Comparison of ENCODE assay signal across 14 cellular contexts in genomic region chr17:73042809-73043685, GRCh38. TPM values are rescaled to one million over a fixed set of nuclear protein-coding genes. Genes with fewer than 3 reads are reported as not detected.
DNase-seq lines count a peak whose midpoint lies in the region; ATAC-seq and TF ChIP-seq lines count a peak whose summit lies in the region.
"Had no signal": no experiment of that assay in that cellular context is flagged by ENCODE, and none has a peak within 500 bp of the region (broad histone marks: within the 10 kb centered on the region; RNA-seq: fewer than 3 reads in every experiment).

No MANE protein-coding gene starts in this region.

- peak in 1 of 2 experiments; percentile 33; a peak in 1 of 4 replicates for TF ChIP-seq EP300 in SK-N-SH (IDR thresholded peaks at IDR 0.05; ENCODE audit: borderline replicate concordance in 1 of 2, low read depth in 1 of 2, low read length in 1 of 2)

- POLR2A ChIA-PET in SK-N-SH (lab: Yijun Ruan, JAX) = no interaction called here

- H3K27ac ChIP-seq in SK-N-SH (ENCODE audit: low read depth in 2 of 2, low read length in 1 of 2) (peak overlapping the region; percentile 58 to 78), neural progenitor cell (no peak overlapping the region)
- H3K27ac ChIP-seq: PC-9, prostate gland had no signal

- WGBS in SK-N-SH (ENCODE audit: low lambda C conversion rate) = 47% methylated on average over 7 of the region's 7 CpGs

- H3K27me3 ChIP-seq in SK-N-SH (ENCODE audit: insufficient read depth) (no peaks in the 10 kb centered on the region), neural progenitor cell (no peaks in the 10 kb centered on the region)

- H3K9me3 Mint-ChIP-seq in neural progenitor cell = peaks cover 9% of the 10 kb centered on the region

- H3K4me1 ChIP-seq in SK-N-SH (ENCODE audit: control insufficient read depth in 1 of 2, insufficient read depth in 2 of 2, low read depth in 1 of 2, low read length in 1 of 2) (peaks cover 9 to 18% of the 10 kb centered on the region in 2 experiments; a peak in 3 of 4 replicates), neural progenitor cell (no peaks in the 10 kb centered on the region)
- H3K4me1 ChIP-seq: prostate gland had no signal

- H3K4me1 Mint-ChIP-seq in neural progenitor cell (no peaks in the 10 kb centered on the region), T-helper 17 cell (peaks cover 3% of the 10 kb centered on the region)

- H3K27ac Mint-ChIP-seq in neural progenitor cell (no peak overlapping the region), T-helper 17 cell (no peak overlapping the region)
- H3K27ac Mint-ChIP-seq: activated T-cell treated with anti-CD3 and anti-CD28 coated beads, Interleukin-2, amount 50 U/mL, for 24 hours; stimulated activated naive CD8-positive, alpha-beta T cell treated with anti-CD3 and anti-CD28 coated beads, Interleukin-15, Interleukin-2, amounts not matched to agents 100 ng/mL and 50 ng/mL, for 24 hours had no signal

- H3K9ac ChIP-seq in SK-N-SH = no peak overlapping the region; the same call in 1 of the 2 replicates
- no peak overlapping the region for H3K9ac ChIP-seq in neural progenitor cell

- 0 out of 2 replicates have a peak, but pooled peaks have one; percentile 2 for TF ChIP-seq RAD21 in SK-N-SH (IDR thresholded peaks at IDR 0.05; ENCODE audit: low read length)

- H3K4me3 Mint-ChIP-seq in neural progenitor cell = no peak overlapping the region
- H3K4me3 Mint-ChIP-seq in T-helper 17 cell = no peak overlapping the region
- H3K4me3 Mint-ChIP-seq: activated T-cell treated with anti-CD3 and anti-CD28 coated beads, Interleukin-2, amount 50 U/mL, for 24 hours; stimulated activated naive CD8-positive, alpha-beta T cell treated with anti-CD3 and anti-CD28 coated beads, Interleukin-15, Interleukin-2, amounts not matched to agents 100 ng/mL and 50 ng/mL, for 24 hours had no signal

- H4K20me1 ChIP-seq in SK-N-SH (ENCODE audit: insufficient read depth) (peaks cover 4% of the 10 kb centered on the region; the same call in 1 of the 2 replicates), neural progenitor cell (ENCODE audit: low read depth) (no peaks in the 10 kb centered on the region)

- peak overlapping the region in 1 of 2 experiments; percentile 16; a peak in 1 of 4 replicates for H3K4me3 ChIP-seq in SK-N-SH (ENCODE audit: low read depth in 2 of 2, low read length in 1 of 2)
- H3K4me3 ChIP-seq in fibroblast of pulmonary artery (replicated peaks; ENCODE audit: low read depth, low read length) = no peak overlapping the region
- H3K4me3 ChIP-seq in neural progenitor cell = no peak overlapping the region
- H3K4me3 ChIP-seq: PC-9, prostate gland had no signal

- TF ChIP-seq CTCF in SK-N-SH (IDR thresholded peaks at IDR 0.05) = no peak
- no peak for TF ChIP-seq CTCF in fibroblast of pulmonary artery (IDR thresholded peaks at IDR 0.05; ENCODE audit: low read length, missing control alignments)
- TF ChIP-seq CTCF in neural progenitor cell (IDR thresholded peaks at IDR 0.05) = no peak

- no peaks in the 10 kb centered on the region for H3K9me2 ChIP-seq in SK-N-SH

- H2AFZ ChIP-seq in SK-N-SH (ENCODE audit: low read depth) (no peak overlapping the region), neural progenitor cell (replicated peaks) (no peak overlapping the region)
- H2AFZ ChIP-seq: PC-9 had no signal

- H3K4me2 ChIP-seq in SK-N-SH (peak overlapping the region; percentile 61; the same call in 1 of the 2 replicates), neural progenitor cell (no peak overlapping the region)
- H3K4me2 ChIP-seq: PC-9 had no signal

- no peak for ATAC-seq in T-helper 17 cell
- no peak for ATAC-seq in GM18907 (IDR thresholded peaks at IDR 0.05; ENCODE audit: unreplicated experiment)

- H3K27me3 Mint-ChIP-seq in neural progenitor cell (ENCODE audit: insufficient read depth, low read depth) = peaks cover 7% of the 10 kb centered on the region
- no peaks in the 10 kb centered on the region for H3K27me3 Mint-ChIP-seq in T-helper 17 cell
- H3K27me3 Mint-ChIP-seq: activated T-cell treated with anti-CD3 and anti-CD28 coated beads, Interleukin-2, amount 50 U/mL, for 24 hours; stimulated activated naive CD8-positive, alpha-beta T cell treated with anti-CD3 and anti-CD28 coated beads, Interleukin-15, Interleukin-2, amounts not matched to agents 100 ng/mL and 50 ng/mL, for 24 hours had no signal

- H3F3A ChIP-seq in SK-N-SH (replicated peaks; ENCODE audit: insufficient read depth) (peaks cover 27% of the 10 kb centered on the region), neural progenitor cell (ENCODE audit: low read depth) (no peaks in the 10 kb centered on the region)

- H3K79me2 ChIP-seq in SK-N-SH (ENCODE audit: insufficient read depth) = no peaks in the 10 kb centered on the region
- H3K79me2 ChIP-seq in neural progenitor cell (ENCODE audit: low read depth) = no peaks in the 10 kb centered on the region

- H3K9me3 ChIP-seq in SK-N-SH (peaks cover 10% of the 10 kb centered on the region; the same call in 1 of the 2 replicates), neural progenitor cell (ENCODE audit: low read depth) (no peaks in the 10 kb centered on the region), T-helper 17 cell (ENCODE audit: control insufficient read depth, low read length, poor library complexity, severe bottlenecking) (no peaks in the 10 kb centered on the region)
- H3K9me3 ChIP-seq: prostate gland had no signal

- DNase-seq in GM03348 (ENCODE audit: low spot score) = peak; percentile 61
- DNase-seq in SK-N-SH = peak; percentile 47
- DNase-seq in fibroblast of pulmonary artery (ENCODE audit: low read depth) = peak; percentile 89
- DNase-seq in pons (ENCODE audit: low spot score) = peak; percentile 61
- no peak for DNase-seq in neural progenitor cell (ENCODE audit: low spot score)
- DNase-seq in T-helper 17 cell = no peak
- DNase-seq in kidney tubule cell (ENCODE audit: low spot score) = no peak
- DNase-seq: activated T-cell treated with anti-CD3 and anti-CD28 coated beads, Interleukin-2, amount 50 U/mL, for 24 hours; NCI-H1092; PC-9; stimulated activated CD4-positive, alpha-beta T cell treated with anti-CD3 and anti-CD28 coated beads, Interleukin-4, amount 100 ng/mL, for 4 hours had no signal

- H3K36me3 Mint-ChIP-seq in neural progenitor cell (no peaks in the 10 kb centered on the region), T-helper 17 cell (ENCODE audit: low read depth) (peaks cover 1% of the 10 kb centered on the region)

- CTCF ChIA-PET in SK-N-SH (lab: Yijun Ruan, JAX) = interaction anchor here (0.9 to 3.6 kb wide), 9 partner anchors 13 to 486 kb away, joined by 3 to 12 read pairs (median 4); partner anchors contain the start of gene SLC39A11

- peaks cover 0 to 7% of the 10 kb centered on the region in 2 experiments for H3K36me3 ChIP-seq in SK-N-SH (replicated peaks in 1 of 2; ENCODE audit: control insufficient read depth in 1 of 2, insufficient read depth in 2 of 2, low read length in 1 of 2)
- no peaks in the 10 kb centered on the region for H3K36me3 ChIP-seq in neural progenitor cell
- H3K36me3 ChIP-seq: prostate gland had no signal

TF ChIP-seq in SK-N-SH, 30 proteins besides CTCF, POLR2A, EP300 and RAD21:
- TF ChIP-seq RFX5 (IDR thresholded peaks at IDR 0.05; ENCODE audit: low read length) (no peak), PBX3 (IDR thresholded peaks at IDR 0.05) (peak; percentile 29; the same call in 1 of the 2 replicates), CHD2 (IDR thresholded peaks at IDR 0.05; ENCODE audit: low read length, partially characterized antibody) (peak; percentile 13), USF1 (IDR thresholded peaks at IDR 0.05; ENCODE audit: borderline replicate concordance, low read depth) (peak; percentile 52; the same call in 1 of the 2 replicates), JUND (IDR thresholded peaks at IDR 0.05) (peak; percentile 4; the same call in 1 of the 2 replicates), TCF12 (IDR thresholded peaks at IDR 0.05) (peak; percentile 24), RXRA (IDR thresholded peaks at IDR 0.05; ENCODE audit: borderline replicate concordance, low read depth) (no peak)

RNA-seq across cellular contexts. Expression of gene SLC39A11, which starts 49.4 kb away (rescaled TPM):
- 23.5 and 23.7 TPM in 2 replicates for polyA plus RNA-seq in SK-N-SH (2012; rRNA removed)
- polyA plus RNA-seq in SK-N-SH (2012; cell fraction: cytosol; rRNA removed) = 18.3 and 21.7 TPM in 2 replicates
- polyA plus RNA-seq in SK-N-SH (2012; cell fraction: nucleus; rRNA removed) = 17.8 and 21.7 TPM in 2 replicates
- total RNA-seq in neural progenitor cell (ENCODE audit: low replicate concordance) (5.5 and 8.2 TPM in 2 replicates), T-helper 17 cell (10 to 100 TPM; 23.3 to 32.5 TPM)

Comparison
In these comparisons a context has a peak if more than half of its experiments do, and no peak if none do; other contexts are left out.
1. DNase-seq: peak in GM03348 (single experiment), SK-N-SH (single experiment), fibroblast of pulmonary artery (single experiment) and pons (single experiment); none in neural progenitor cell (single experiment), T-helper 17 cell (0 of 3) and kidney tubule cell (single experiment).